8 cellular contexts compared by ENCODE assay signal in the genomic region with DNA sequence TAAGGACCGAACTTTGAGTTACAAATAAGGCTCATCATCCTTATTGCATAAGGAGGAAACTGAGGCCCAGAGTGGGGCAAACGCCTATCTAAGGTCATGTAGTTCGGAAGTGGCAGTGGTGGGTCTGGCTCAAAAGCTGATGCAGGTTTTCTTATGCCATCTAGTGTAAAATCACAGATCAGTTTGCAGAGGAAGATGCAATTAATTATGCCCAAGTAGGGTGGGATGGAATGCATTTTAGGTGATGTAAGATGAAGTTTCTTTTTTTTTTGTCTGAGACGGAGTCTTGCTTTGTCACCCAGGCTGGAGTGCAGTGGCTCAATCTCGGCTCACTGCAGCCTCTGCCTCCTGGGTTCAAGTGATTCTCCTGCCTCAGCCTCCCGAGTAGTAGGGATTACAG. TPM values are rescaled to one million over a fixed set of nuclear protein-coding genes. Genes with fewer than 3 reads are reported as not detected.
DNase-seq lines count a peak whose midpoint lies in the region; TF ChIP-seq lines count a peak whose summit lies in the region.
"Not testable (repeated sequence)": the region's sequence is repeated elsewhere in the genome, so short reads cannot be mapped to it uniquely, and the experiment has no call there.

No MANE protein-coding gene starts in this region.

- intact Hi-C loops in stomach (cut with DNase I; ENCODE audit: low total_unique reads): not testable (repeated sequence)

- H3K4me3 ChIP-seq in BJ (ENCODE audit: low read depth, low read length) (peak overlapping the region; percentile 77), HFF-Myc (replicated peaks; ENCODE audit: low read depth, low read length) (peak overlapping the region; percentile 80), SJCRH30 (peak overlapping the region; percentile 75), endocrine pancreas (ENCODE audit: control insufficient read depth, insufficient read depth, low read length) (peak overlapping the region; percentile 90), iPS-18a (ENCODE audit: low read length) (peak overlapping the region; percentile 74), stomach (peak overlapping the region; percentile 63 to 82 (median 73))

- 42 to 46% (median 45%) methylated on average over 6 of the region's 6 CpGs for WGBS in stomach, 5 donors

- not testable (repeated sequence) for H3K4me1 ChIP-seq in SJCRH30; endocrine pancreas (ENCODE audit: control insufficient read depth, insufficient read depth, low read length); iPS-18a (ENCODE audit: control insufficient read depth, low read depth, low read length)
- H3K4me1 ChIP-seq in stomach: peaks cover 33 to 61% (median 57%) of the 10 kb centered on the region in 4 donors

- H3K27ac Mint-ChIP-seq in activated naive CD8-positive, alpha-beta T cell: peak overlapping the region; percentile 97
- peak overlapping the region; percentile 68 for H3K27ac Mint-ChIP-seq in nephron progenitor cell

- not testable (repeated sequence) for TF ChIP-seq POLR2A in stomach (IDR thresholded peaks at IDR 0.05)

- H3K4me1 Mint-ChIP-seq in activated naive CD8-positive, alpha-beta T cell (ENCODE audit: low read depth): peaks cover 49% of the 10 kb centered on the region
- peaks cover 38% of the 10 kb centered on the region for H3K4me1 Mint-ChIP-seq in nephron progenitor cell

- TF ChIP-seq EP300 in stomach (IDR thresholded peaks at IDR 0.05): not testable (repeated sequence)

- CTCF ChIA-PET in BJ (lab: Yijun Ruan, JAX): interaction anchor here (0.6 to 7.0 kb wide), 5 partner anchors 11 to 105 kb away, joined by 5 to 64 read pairs (median 8); a partner anchor contains a TSS

- TF ChIP-seq CTCF in BJ (IDR thresholded peaks at IDR 0.05; ENCODE audit: insufficient read depth, low read depth, low read length); HFF-Myc (IDR thresholded peaks at IDR 0.05; ENCODE audit: low read depth, low read length, missing control alignments); nephron progenitor cell (IDR thresholded peaks at IDR 0.05); stomach (IDR thresholded peaks at IDR 0.05): not testable (repeated sequence)

- POLR2A ChIA-PET in BJ (lab: Charles Lee): not testable (repeated sequence)

- not testable (repeated sequence) for H3K27me3 ChIP-seq in BJ (ENCODE audit: control insufficient read depth, insufficient read depth, low read length); SJCRH30; endocrine pancreas (ENCODE audit: control insufficient read depth, insufficient read depth, low read length); iPS-18a (ENCODE audit: control insufficient read depth, insufficient read depth, low read length); stomach

- not testable (repeated sequence) for H3K9me3 ChIP-seq in SJCRH30 (replicated peaks); endocrine pancreas (ENCODE audit: control insufficient read depth, low read length); iPS-18a (ENCODE audit: control insufficient read depth, low read depth, low read length); stomach

- H3K27ac ChIP-seq in SJCRH30; iPS-18a (ENCODE audit: low read length): not testable (repeated sequence)
- H3K27ac ChIP-seq in stomach: peak overlapping the region in 4 of 5 donors; percentile 94 to 98 (median 96)

- H3K36me3 Mint-ChIP-seq in activated naive CD8-positive, alpha-beta T cell; nephron progenitor cell (ENCODE audit: low read depth): not testable (repeated sequence)

- H3K27me3 Mint-ChIP-seq in activated naive CD8-positive, alpha-beta T cell; nephron progenitor cell (ENCODE audit: low read depth, poor library complexity): not testable (repeated sequence)

- not testable (repeated sequence) for DNase-seq in BJ (ENCODE audit: low read depth); HFF-Myc (ENCODE audit: extremely low read depth, low read depth); SJCRH30; nephron progenitor cell; stomach

- not testable (repeated sequence) for H3K9me3 Mint-ChIP-seq in activated naive CD8-positive, alpha-beta T cell (ENCODE audit: low read depth); nephron progenitor cell

- H3K9ac ChIP-seq in endocrine pancreas (ENCODE audit: control insufficient read depth, insufficient read depth, low read length): peak overlapping the region; percentile 80
- peak overlapping the region; percentile 45 for H3K9ac ChIP-seq in iPS-18a (ENCODE audit: low read length)

- H3K36me3 ChIP-seq in BJ (ENCODE audit: control insufficient read depth, insufficient read depth, low read length); SJCRH30; endocrine pancreas (ENCODE audit: control insufficient read depth, insufficient read depth, low read length); iPS-18a (ENCODE audit: control insufficient read depth, low read depth, low read length): not testable (repeated sequence)
- H3K36me3 ChIP-seq in stomach: peaks cover 0 to 26% (median 21%) of the 10 kb centered on the region in 4 donors

- peak overlapping the region; percentile 99 for H3K4me3 Mint-ChIP-seq in activated naive CD8-positive, alpha-beta T cell
- peak overlapping the region; percentile 97 for H3K4me3 Mint-ChIP-seq in nephron progenitor cell

RNA-seq across cellular contexts. Expression of a gene that starts 1.1 kb away (rescaled TPM):
- polyA plus RNA-seq in BJ (2011; rRNA removed): 93.2 and 130 TPM in 2 replicates
- 29.4 and 39.8 TPM in 2 replicates for polyA minus RNA-seq in BJ (2011; rRNA and poly(A)+ RNA removed)
- total RNA-seq in SJCRH30 (2014; rRNA removed; shearing (Covaris generic)): 28.9 and 32.3 TPM in 2 replicates
- 10 to 100 TPM in 3 of 5 donors, 1 to 10 TPM in 2; 2.9 to 38.8 (median 14.0) TPM for total RNA-seq in stomach
- 10 to 100 TPM; 44.1 to 97.3 (median 85.5) TPM for polyA plus RNA-seq in stomach

RNA-seq across cellular contexts. Expression of a gene that starts 28.7 kb away (rescaled TPM):
- polyA plus RNA-seq in BJ (2011; rRNA removed) (1.3 and 1.5 TPM in 2 replicates), stomach (1 to 10 TPM in 1 of 3 donors, under 1 TPM in 1, not detected in 1; 0.85 to 1.2 TPM)
- 1.4 and 4.3 TPM in 2 replicates for polyA minus RNA-seq in BJ (2011; rRNA and poly(A)+ RNA removed)
- total RNA-seq in SJCRH30 (2014; rRNA removed; shearing (Covaris generic)): 0.41 and 0.45 TPM in 2 replicates
- total RNA-seq in stomach: 1 to 10 TPM in 3 of 5 donors, under 1 TPM in 1, not detected in 1; 0.29 to 2.8 (median 1.2) TPM

RNA-seq across cellular contexts. Expression of a gene that starts 31.0 kb away (rescaled TPM):
- polyA plus RNA-seq in BJ (2011; rRNA removed) (0.05 TPM in 1 of 2 replicates, not detected in the other), stomach (1 to 10 TPM in 1 of 3 donors, under 1 TPM in 1, not detected in 1; 0.40 to 3.1 TPM)
- polyA minus RNA-seq in BJ (2011; rRNA and poly(A)+ RNA removed): not detected in 2 replicates
- not detected in 2 replicates for total RNA-seq in SJCRH30 (2014; rRNA removed; shearing (Covaris generic))
- total RNA-seq in stomach: under 1 TPM in 1 of 5 donors, not detected in 4; 0.73 TPM
